In genomic region chr5:123438244-123438643, GRCh38 we compare ENCODE assay signal across 12 cellular contexts. TPM values are rescaled to one million over a fixed set of nuclear protein-coding genes. Genes with fewer than 3 reads are reported as not detected.
DNase-seq lines count a peak whose midpoint lies in the region; ATAC-seq lines count a peak whose summit lies in the region.
"Had no signal": no experiment of that assay in that cellular context is flagged by ENCODE, and none has a peak within 500 bp of the region (broad histone marks: within the 10 kb centered on the region; RNA-seq: fewer than 3 reads in every experiment).

No MANE protein-coding gene starts in this region.

- no peaks in the 10 kb centered on the region for H3K27me3 Mint-ChIP-seq in activated CD4-positive, alpha-beta memory T cell treated with anti-CD3 and anti-CD28 coated beads for 36 hours
- H3K27me3 Mint-ChIP-seq: activated CD4-positive, alpha-beta T cell treated with anti-CD3 and anti-CD28 coated beads, Interleukin-2, amount 10 ng/mL, durations not matched to agents 7 days and 5 days had no signal

- DNase-seq in activated CD4-positive, alpha-beta memory T cell treated with anti-CD3 and anti-CD28 coated beads for 36 hours, result peak; percentile 76
- no peak for DNase-seq in GF-D8 (lab: John Stamatoyannopoulos, UW)
- DNase-seq in HuH-7 (ENCODE audit: low spot score), result no peak
- no peak for DNase-seq in SHP77 (lab: John Stamatoyannopoulos, UW)
- DNase-seq in NCI-H2171 treated with DMSO at 0.1 percent for 48 hours (lab: John Stamatoyannopoulos, UW), result no peak
- DNase-seq: kidney glomerular epithelial cell, NCI-H1930, psoas muscle had no signal

- CTCF ChIA-PET in activated CD4-positive, alpha-beta memory T cell treated with anti-CD3 and anti-CD28 coated beads for 36 hours (lab: Charles Lee), result interaction anchor here (0.7 to 1.1 kb wide), 3 partner anchors 12 to 107 kb away, joined by 3 to 4 read pairs (median 4); partner anchors contain the start of gene CEP120

- H3K4me1 Mint-ChIP-seq in activated CD4-positive, alpha-beta memory T cell treated with anti-CD3 and anti-CD28 coated beads for 36 hours (ENCODE audit: low read depth), result peaks cover 31% of the 10 kb centered on the region

- POLR2A ChIA-PET in activated CD4-positive, alpha-beta memory T cell treated with anti-CD3 and anti-CD28 coated beads for 36 hours (lab: Charles Lee), result interaction anchor here (1.6 to 2.1 kb wide), 4 partner anchors 8 to 74 kb away, joined by 4 to 31 read pairs (median 6); partner anchors contain the start of genes CEP120 and CSNK1G3

- no peaks in the 10 kb centered on the region for H3K9me3 Mint-ChIP-seq in activated CD4-positive, alpha-beta memory T cell treated with anti-CD3 and anti-CD28 coated beads for 36 hours
- H3K9me3 Mint-ChIP-seq: activated CD4-positive, alpha-beta T cell treated with anti-CD3 and anti-CD28 coated beads, Interleukin-2, amount 10 ng/mL, durations not matched to agents 7 days and 5 days had no signal

- H3K27ac Mint-ChIP-seq in activated CD4-positive, alpha-beta memory T cell treated with anti-CD3 and anti-CD28 coated beads for 36 hours, result peak overlapping the region; percentile 73
- H3K27ac Mint-ChIP-seq: activated CD4-positive, alpha-beta T cell treated with anti-CD3 and anti-CD28 coated beads, Interleukin-2, amount 10 ng/mL, durations not matched to agents 7 days and 5 days had no signal

- H3K36me3 Mint-ChIP-seq in activated CD4-positive, alpha-beta memory T cell treated with anti-CD3 and anti-CD28 coated beads for 36 hours, result no peaks in the 10 kb centered on the region

- ATAC-seq in GM18502 (IDR thresholded peaks at IDR 0.05; ENCODE audit: poor library complexity, unreplicated experiment), result peak; percentile 80
- peak; percentile 63 for ATAC-seq in GM19328 (IDR thresholded peaks at IDR 0.05; ENCODE audit: unreplicated experiment)
- ATAC-seq in HG02884 (IDR thresholded peaks at IDR 0.05; ENCODE audit: unreplicated experiment), result peak; percentile 74
- ATAC-seq: psoas muscle had no signal

- intact Hi-C loops in activated CD4-positive, alpha-beta memory T cell treated with anti-CD3 and anti-CD28 coated beads for 36 hours (cut with micrococcal nuclease), result loop anchor here (1.0 kb wide), 3 partner anchors 8 to 74 kb away; partner anchors contain the start of genes CEP120 and CSNK1G3

- H3K4me3 Mint-ChIP-seq in activated CD4-positive, alpha-beta memory T cell treated with anti-CD3 and anti-CD28 coated beads for 36 hours, result no peak overlapping the region
- H3K4me3 Mint-ChIP-seq: activated CD4-positive, alpha-beta T cell treated with anti-CD3 and anti-CD28 coated beads, Interleukin-2, amount 10 ng/mL, durations not matched to agents 7 days and 5 days had no signal

RNA-seq across cellular contexts. Expression of gene CEP120, which starts 15.0 kb away (rescaled TPM):
- total RNA-seq in activated CD4-positive, alpha-beta memory T cell treated with anti-CD3 and anti-CD28 coated beads for 36 hours, result 10 to 100 TPM; 31.7 to 33.2 TPM
